In the genomic region with DNA sequence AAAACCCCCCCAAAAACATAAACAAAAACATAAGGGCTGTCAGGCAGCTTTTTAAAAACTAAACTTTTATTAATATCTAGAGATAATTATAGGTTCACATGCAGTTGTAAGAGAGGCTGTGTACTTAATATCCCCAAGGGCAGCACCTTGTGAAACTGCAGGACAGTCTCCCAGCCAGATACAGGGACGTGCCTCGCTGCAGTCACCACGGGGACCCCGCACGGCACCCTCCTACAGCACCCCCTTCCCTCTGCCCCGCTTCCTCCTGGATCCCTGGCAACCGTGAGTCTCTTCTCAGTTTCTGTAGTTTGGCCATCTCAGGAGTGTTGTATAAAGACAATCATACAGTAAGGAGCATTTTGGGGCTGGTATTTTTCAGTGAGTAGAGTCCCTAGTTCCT, we compare ENCODE assay signal across 22 cellular contexts. TPM values are rescaled to one million over a fixed set of nuclear protein-coding genes. Genes with fewer than 3 reads are reported as not detected.
"Had no signal": no experiment of that assay in that cellular context is flagged by ENCODE, and none has a peak within 500 bp of the region (broad histone marks: within the 10 kb centered on the region; RNA-seq: fewer than 3 reads in every experiment).

No MANE protein-coding gene starts in this region.

- H3K27me3 ChIP-seq: dorsolateral prefrontal cortex, neutrophil, pancreas, right atrium auricular region, sigmoid colon, stomach, thyroid gland, vagina had no signal

- ATAC-seq: left lobe of liver; natural killer cell; stimulated activated effector memory CD8-positive, alpha-beta T cell treated with anti-CD3 and anti-CD28 coated beads, Interleukin-12 subunit alpha, Interleukin-12 subunit beta, amount 100 ng/mL, for 72 hours had no signal

- H3K36me3 Mint-ChIP-seq: natural killer cell had no signal

- H3K36me3 ChIP-seq: thyroid gland, vagina had no signal

- H3K27ac ChIP-seq: dorsolateral prefrontal cortex, neutrophil, pancreas, right atrium auricular region, sigmoid colon, thyroid gland, vagina had no signal

- H3K4me3 ChIP-seq: dorsolateral prefrontal cortex, pancreas, right atrium auricular region, sigmoid colon, stomach, thyroid gland, vagina had no signal

- H3K4me1 Mint-ChIP-seq: neural crest cell; stimulated activated effector memory CD8-positive, alpha-beta T cell treated with anti-CD3 and anti-CD28 coated beads, Interleukin-12 subunit alpha, Interleukin-12 subunit beta, amount 100 ng/mL, for 72 hours had no signal

- H3K9me3 ChIP-seq: neutrophil, pancreas, right atrium auricular region, sigmoid colon, stomach, thyroid gland, vagina had no signal

- DNase-seq: dorsolateral prefrontal cortex; effector CD4-positive, alpha-beta T cell; kidney; mammary epithelial cell; natural killer cell; pancreas; sigmoid colon; stimulated activated CD4-positive, alpha-beta T cell treated with anti-CD3 and anti-CD28 coated beads, Interleukin-2, amount 100 ng/mL, for 24 hours; stimulated activated CD4-positive, alpha-beta T cell treated with anti-CD3 and anti-CD28 coated beads, Interleukin-4, amount 100 ng/mL, for 24 hours; stimulated activated naive CD4-positive, alpha-beta T cell treated with Interleukin-2 at 50 U/mL for 16 hours; stomach; thyroid gland; trophoblast cell had no signal

- H3K4me3 Mint-ChIP-seq: natural killer cell; neural crest cell; stimulated activated effector memory CD8-positive, alpha-beta T cell treated with anti-CD3 and anti-CD28 coated beads, Interleukin-12 subunit alpha, Interleukin-12 subunit beta, amount 100 ng/mL, for 72 hours had no signal

- H3K27me3 Mint-ChIP-seq: progenitor cell of endocrine pancreas had no signal

- H3K9me3 Mint-ChIP-seq: natural killer cell; neural crest cell; stimulated activated effector memory CD8-positive, alpha-beta T cell treated with anti-CD3 and anti-CD28 coated beads, Interleukin-12 subunit alpha, Interleukin-12 subunit beta, amount 100 ng/mL, for 72 hours had no signal

- H3K27ac Mint-ChIP-seq: natural killer cell; progenitor cell of endocrine pancreas; stimulated activated effector memory CD8-positive, alpha-beta T cell treated with anti-CD3 and anti-CD28 coated beads, Interleukin-12 subunit alpha, Interleukin-12 subunit beta, amount 100 ng/mL, for 72 hours had no signal

RNA-seq across cellular contexts. Expression of gene COLEC11, which starts 6.8 kb away (rescaled TPM):
- total RNA-seq: mammary epithelial cell, mononuclear cell, neural crest cell, progenitor cell of endocrine pancreas, skeletal muscle tissue, vagina had no signal
- polyA plus RNA-seq: mammary epithelial cell had no signal
